19 cellular contexts compared by ENCODE assay signal in the genomic region with DNA sequence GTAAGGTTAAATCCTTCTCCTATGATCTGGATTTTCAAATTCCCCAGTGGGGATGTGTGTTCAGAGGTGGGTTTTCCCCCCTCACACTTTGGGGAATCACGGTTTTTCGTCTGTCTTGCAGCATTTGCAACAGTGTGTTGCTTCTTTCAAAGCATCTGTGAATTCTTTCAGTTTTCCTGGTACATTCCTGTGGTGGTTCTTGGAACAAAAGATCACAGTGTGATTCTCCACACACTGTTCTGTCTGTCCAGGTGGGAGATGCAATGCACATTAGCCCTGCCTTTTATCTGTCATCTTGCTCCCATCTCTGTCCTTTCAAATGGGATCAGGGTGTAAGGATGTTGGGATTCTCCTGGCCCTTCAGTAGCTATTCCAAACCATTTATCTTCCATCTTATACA.
"Had no signal": no experiment of that assay in that cellular context is flagged by ENCODE, and none has a peak within 500 bp of the region (broad histone marks: within the 10 kb centered on the region; RNA-seq: fewer than 3 reads in every experiment).

No MANE protein-coding gene starts in this region.

- ATAC-seq: left lung; stimulated activated effector memory CD8-positive, alpha-beta T cell treated with anti-CD3 and anti-CD28 coated beads, Interleukin-12 subunit alpha, Interleukin-12 subunit beta, amount 100 ng/mL, for 72 hours; T-helper 17 cell had no signal

- H3K27me3 ChIP-seq: adrenal gland, brain microvascular endothelial cell, dorsolateral prefrontal cortex, esophagus muscularis mucosa, left lung, tibial nerve had no signal

- H2AFZ ChIP-seq: parathyroid adenoma had no signal

- H3K27me3 Mint-ChIP-seq: activated B cell treated with CpG ODN at 0.5 μM for 24 hours; activated T-cell treated with anti-CD3 and anti-CD28 coated beads, Interleukin-2, amount 50 U/mL, for 24 hours; T-helper 17 cell had no signal

- DNase-seq: activated B cell treated with CpG ODN at 0.5 μM for 24 hours; activated CD4-positive, alpha-beta T cell treated with anti-CD3 and anti-CD28 coated beads, Interleukin-2, amount 50 U/mL, for 1 hour; activated naive CD4-positive, alpha-beta T cell; activated T-cell treated with anti-CD3 and anti-CD28 coated beads, Interleukin-2, amount 50 U/mL, for 24 hours; adrenal gland; brain microvascular endothelial cell; cerebellar nuclear complex; foreskin fibroblast; islet precursor cell; left lung; midbrain; SK-N-SH; T-helper 17 cell had no signal

- H3K4me3 ChIP-seq: adrenal gland, dorsolateral prefrontal cortex, esophagus muscularis mucosa, left lung, smooth muscle cell, tibial nerve had no signal

- H3K27ac ChIP-seq: adrenal gland, brain microvascular endothelial cell, esophagus muscularis mucosa, left lung, parathyroid adenoma, tibial nerve had no signal

- H3K27ac Mint-ChIP-seq: activated B cell treated with CpG ODN at 0.5 μM for 24 hours, T-helper 17 cell had no signal

- H3K4me1 ChIP-seq: left lung, parathyroid adenoma had no signal

- H3K4me3 Mint-ChIP-seq: activated B cell treated with CpG ODN at 0.5 μM for 24 hours; activated T-cell treated with anti-CD3 and anti-CD28 coated beads, Interleukin-2, amount 50 U/mL, for 24 hours; T-helper 17 cell had no signal

- H3K4me2 ChIP-seq: SK-N-SH, smooth muscle cell had no signal

- H3K9me3 ChIP-seq: adrenal gland had no signal

- H3K9ac ChIP-seq: parathyroid adenoma, SK-N-SH had no signal
